10 cellular contexts compared by ENCODE assay signal in genomic region chr10:126972622-126973414, GRCh38.
DNase-seq lines count a peak whose midpoint lies in the region; ATAC-seq and TF ChIP-seq lines count a peak whose summit lies in the region.
"Had no signal": no experiment of that assay in that cellular context is flagged by ENCODE, and none has a peak within 500 bp of the region (broad histone marks: within the 10 kb centered on the region; RNA-seq: fewer than 3 reads in every experiment).

No MANE protein-coding gene starts in this region.

- H4K91ac ChIP-seq in trophoblast cell (ENCODE audit: low read depth, low read length) = no peak overlapping the region

- H2BK5ac ChIP-seq in trophoblast cell (ENCODE audit: low read depth, low read length, poor library complexity) = no peak overlapping the region

- H3K9ac ChIP-seq in SK-N-SH (peak overlapping the region; percentile 17; the same call in 1 of the 2 replicates), trophoblast cell (ENCODE audit: low read length) (no peak overlapping the region)

- H3K18ac ChIP-seq in trophoblast cell (ENCODE audit: low read length) = no peak overlapping the region

- TF ChIP-seq CTCF in SK-N-SH (IDR thresholded peaks at IDR 0.05) = no peak

- H3K79me2 ChIP-seq in SK-N-SH (ENCODE audit: insufficient read depth) = peaks cover 53% of the 10 kb centered on the region
- no peaks in the 10 kb centered on the region for H3K79me2 ChIP-seq in trophoblast cell (ENCODE audit: control insufficient read depth, insufficient read depth, low read length, poor library complexity)

- H3K4me2 ChIP-seq in SK-N-SH (peak overlapping the region; percentile 71), trophoblast cell (ENCODE audit: low read length) (peak overlapping the region; percentile 39)

- no peaks in the 10 kb centered on the region for H3K79me1 ChIP-seq in trophoblast cell (ENCODE audit: low read length)

- H3K4me3 ChIP-seq in SK-N-SH (ENCODE audit: low read depth in 2 of 2, low read length in 1 of 2) (peak overlapping the region; percentile 12 to 33; a peak in 2 of 4 replicates), trophoblast cell (ENCODE audit: low read depth, low read length) (no peak overlapping the region)

- no peaks in the 10 kb centered on the region for H3K27me3 ChIP-seq in SK-N-SH (ENCODE audit: insufficient read depth)
- no peaks in the 10 kb centered on the region for H3K27me3 ChIP-seq in trophoblast cell (ENCODE audit: insufficient read depth, low read length)

- no peak for TF ChIP-seq RAD21 in SK-N-SH (IDR thresholded peaks at IDR 0.05; ENCODE audit: low read length)

- ATAC-seq in HG03520 (IDR thresholded peaks at IDR 0.05; ENCODE audit: unreplicated experiment) = no peak
- ATAC-seq in HG03432 (IDR thresholded peaks at IDR 0.05; ENCODE audit: unreplicated experiment) = no peak
- ATAC-seq in HG02970 (IDR thresholded peaks at IDR 0.05; ENCODE audit: low FRiP score, unreplicated experiment) = no peak
- no peak for ATAC-seq in GM21576 (IDR thresholded peaks at IDR 0.05; ENCODE audit: unreplicated experiment)

- H3K27ac ChIP-seq in SK-N-SH (ENCODE audit: low read depth in 2 of 2, low read length in 1 of 2) = peak overlapping the region; percentile 53 to 79; a peak in 3 of 4 replicates
- H3K27ac ChIP-seq in trophoblast cell (ENCODE audit: low read depth, low read length) = peak overlapping the region; percentile 19

- H3K4ac ChIP-seq in trophoblast cell (ENCODE audit: low read depth, low read length) = no peak overlapping the region

- no peak overlapping the region for H3K14ac ChIP-seq in trophoblast cell (ENCODE audit: low read length)

- no peaks in the 10 kb centered on the region for H4K20me1 ChIP-seq in SK-N-SH (ENCODE audit: insufficient read depth)

- in situ Hi-C loops in Caki2 (cut with HindIII; ENCODE audit: low pct_unique_long_range_greater_than_20kb, low sequenced_read_pairs) = no loop called here

- no peak overlapping the region for H4K8ac ChIP-seq in trophoblast cell (ENCODE audit: low read depth, low read length)

- H3K23ac ChIP-seq in trophoblast cell (ENCODE audit: low read length) = no peak overlapping the region

- 34% methylated on average over 10 of the region's 11 CpGs for WGBS in SK-N-SH (ENCODE audit: low lambda C conversion rate)
- no CpG with 5 or more reads among the region's 11 CpGs for WGBS in trophoblast cell (ENCODE audit: extremely low coverage, insufficient coverage, insufficient read length)

- H3F3A ChIP-seq in SK-N-SH (replicated peaks; ENCODE audit: insufficient read depth) = peaks cover 18% of the 10 kb centered on the region

- peak; percentile 93 for DNase-seq in Caki2 (ENCODE audit: low read depth)
- DNase-seq in SK-N-SH = no peak
- DNase-seq in fibroblast of the conjunctiva (ENCODE audit: low read depth) = peak; percentile 55
- peak; percentile 72 to 90 for DNase-seq in trophoblast cell
- DNase-seq: activated T-cell treated with anti-CD3 and anti-CD28 coated beads, Interleukin-2, amount 50 U/mL, for 24 hours; GOT3 had no signal

- H3K36me3 ChIP-seq in SK-N-SH (replicated peaks in 1 of 2; ENCODE audit: control insufficient read depth in 1 of 2, insufficient read depth in 2 of 2, low read length in 1 of 2) (peaks cover 0 to 10% of the 10 kb centered on the region in 2 experiments), trophoblast cell (ENCODE audit: control insufficient read depth in 1 of 2, insufficient read depth in 2 of 2, low read length in 2 of 2) (peaks cover 18 to 20% of the 10 kb centered on the region in 2 experiments)

- H3K9me3 ChIP-seq in SK-N-SH (no peaks in the 10 kb centered on the region), trophoblast cell (ENCODE audit: insufficient read depth, low read depth, low read length) (no peaks in the 10 kb centered on the region)

- CTCF ChIA-PET in SK-N-SH (lab: Yijun Ruan, JAX) = no interaction called here

- H4K12ac ChIP-seq in trophoblast cell (ENCODE audit: low read depth, low read length) = no peak overlapping the region

- peaks cover 10 to 17% of the 10 kb centered on the region in 2 experiments; a peak in 2 of 4 replicates for H3K4me1 ChIP-seq in SK-N-SH (ENCODE audit: control insufficient read depth in 1 of 2, insufficient read depth in 2 of 2, low read depth in 1 of 2, low read length in 1 of 2)
- peaks cover 0 to 7% of the 10 kb centered on the region in 2 experiments for H3K4me1 ChIP-seq in trophoblast cell (ENCODE audit: control insufficient read depth in 1 of 2, insufficient read depth in 2 of 2, low read length in 2 of 2)

- H2AFZ ChIP-seq in SK-N-SH (ENCODE audit: low read depth) (no peak overlapping the region; the same call in 1 of the 2 replicates), trophoblast cell (ENCODE audit: insufficient read depth, low read length, poor library complexity) (no peak overlapping the region)

- H2AK5ac ChIP-seq in trophoblast cell (ENCODE audit: low read length) = no peak overlapping the region

- no peak overlapping the region for H2BK12ac ChIP-seq in trophoblast cell (ENCODE audit: low read length)

- POLR2A ChIA-PET in SK-N-SH (lab: Yijun Ruan, JAX) = no interaction called here

- no peak overlapping the region for H2BK120ac ChIP-seq in trophoblast cell (ENCODE audit: insufficient read depth, low read length, poor library complexity)

- H3K9me2 ChIP-seq in SK-N-SH = no peaks in the 10 kb centered on the region

- TF ChIP-seq EP300 in SK-N-SH (IDR thresholded peaks at IDR 0.05; ENCODE audit: borderline replicate concordance in 1 of 2, low read depth in 1 of 2, low read length in 1 of 2) = no peak

TF ChIP-seq in SK-N-SH, 30 proteins besides CTCF, POLR2A, EP300 and RAD21 (continues in another document):
- TF ChIP-seq ELF1 (IDR thresholded peaks at IDR 0.05) (no peak), YY1 (IDR thresholded peaks at IDR 0.05; ENCODE audit: low read depth) (no peak), CHD2 (IDR thresholded peaks at IDR 0.05; ENCODE audit: low read length, partially characterized antibody) (no peak), PBX3 (IDR thresholded peaks at IDR 0.05) (peak; percentile 33; the same call in 1 of the 2 replicates), SMC3 (IDR thresholded peaks at IDR 0.05; ENCODE audit: low read depth, low read length) (no peak), RXRA (IDR thresholded peaks at IDR 0.05; ENCODE audit: borderline replicate concordance, low read depth) (no peak), RCOR1 (IDR thresholded peaks at IDR 0.05; ENCODE audit: low read length) (no peak), FOSL2 (IDR thresholded peaks at IDR 0.05; ENCODE audit: borderline replicate concordance, low read depth) (peak; percentile 53; the same call in 1 of the 2 replicates), TEAD4 (IDR thresholded peaks at IDR 0.05; ENCODE audit: borderline replicate concordance, insufficient read depth) (no peak), MEF2A (IDR thresholded peaks at IDR 0.05; ENCODE audit: borderline replicate concordance, low read depth) (no peak), GABPA (IDR thresholded peaks at IDR 0.05; ENCODE audit: low read depth) (no peak), NRF1 (IDR thresholded peaks at IDR 0.05; ENCODE audit: low read depth, low read length) (no peak), ZBTB33 (IDR thresholded peaks at IDR 0.05; ENCODE audit: borderline replicate concordance, low read depth) (no peak), TAF1 (IDR thresholded peaks at IDR 0.05; ENCODE audit: borderline replicate concordance, low read depth, low read length) (no peak), JUND (IDR thresholded peaks at IDR 0.05) (peak; percentile 48), EZH2phosphoT487 (IDR thresholded peaks at IDR 0.05; ENCODE audit: borderline replicate concordance, low read depth) (no peak), SIN3A (IDR thresholded peaks at IDR 0.05; ENCODE audit: borderline replicate concordance, low read depth, low read length) (peak; percentile 32; the same call in 1 of the 2 replicates), USF2 (IDR thresholded peaks at IDR 0.05; ENCODE audit: borderline replicate concordance, low read depth, low read length) (no peak)
- TF ChIP-seq, protein P1, sequence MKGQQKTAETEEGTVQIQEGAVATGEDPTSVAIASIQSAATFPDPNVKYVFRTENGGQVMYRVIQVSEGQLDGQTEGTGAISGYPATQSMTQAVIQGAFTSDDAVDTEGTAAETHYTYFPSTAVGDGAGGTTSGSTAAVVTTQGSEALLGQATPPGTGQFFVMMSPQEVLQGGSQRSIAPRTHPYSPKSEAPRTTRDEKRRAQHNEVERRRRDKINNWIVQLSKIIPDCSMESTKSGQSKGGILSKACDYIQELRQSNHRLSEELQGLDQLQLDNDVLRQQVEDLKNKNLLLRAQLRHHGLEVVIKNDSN (IDR thresholded peaks at IDR 0.05; ENCODE audit: borderline replicate concordance, low read depth) = no peak
